Comparison of ENCODE assay signal across 36 cellular contexts in the genomic region with DNA sequence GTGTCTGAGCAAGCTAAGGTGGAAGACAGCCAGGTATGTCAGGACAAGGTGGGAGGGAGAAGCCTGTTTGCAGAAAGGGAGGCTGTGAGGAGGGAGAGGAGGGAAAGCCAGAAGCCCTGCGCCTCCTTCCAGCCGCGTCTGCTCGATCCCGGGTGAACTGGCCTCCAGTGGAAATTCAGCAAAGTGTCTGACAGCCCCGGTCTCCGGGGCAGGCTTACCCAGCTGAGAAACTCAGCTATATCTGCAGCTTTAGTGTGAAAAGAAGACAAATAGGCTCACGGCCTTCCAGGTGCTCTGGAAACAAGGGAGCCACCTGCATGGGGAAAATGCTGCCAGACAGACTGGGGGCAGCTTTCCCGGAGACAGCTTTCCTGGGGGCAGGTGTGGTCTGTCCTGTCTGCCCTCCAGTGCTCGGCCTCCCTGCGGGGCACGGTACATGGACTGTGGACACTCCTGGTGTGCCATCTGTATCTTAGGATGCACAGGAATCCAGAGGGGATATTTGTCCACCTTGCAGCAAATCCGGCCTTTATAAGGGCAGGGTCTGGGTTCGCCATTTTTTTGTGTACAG. TPM values are rescaled to one million over a fixed set of nuclear protein-coding genes. Genes with fewer than 3 reads are reported as not detected.
"Had no signal": no experiment of that assay in that cellular context is flagged by ENCODE, and none has a peak within 500 bp of the region (broad histone marks: within the 10 kb centered on the region; RNA-seq: fewer than 3 reads in every experiment).

No MANE protein-coding gene starts in this region.

- DNase-seq: activated CD4-positive, alpha-beta memory T cell treated with anti-CD3 and anti-CD28 coated beads, Interleukin-2, amount 10 ng/mL, durations not matched to agents 7 days and 5 days; activated CD4-positive, alpha-beta T cell treated with anti-CD3 and anti-CD28 coated beads for 1 hour; activated CD4-positive, alpha-beta T cell treated with anti-CD3 and anti-CD28 coated beads, Interleukin-2, amount 10 ng/mL, durations not matched to agents 7 days and 5 days; activated CD8-positive, alpha-beta memory T cell treated with anti-CD3 and anti-CD28 coated beads, Interleukin-2, amount 50 U/mL, for 48 hours; activated gamma-delta T cell; activated naive CD8-positive, alpha-beta T cell treated with anti-CD3 and anti-CD28 coated beads, Interleukin-2, amount 50 U/mL, for 24 hours; activated T-cell treated with anti-CD3 and anti-CD28 coated beads, Interleukin-2, amount 50 U/mL, for 24 hours; amygdala; cerebellar nuclear complex; dorsolateral prefrontal cortex; effector memory CD4-positive, alpha-beta T cell; head of caudate nucleus; hypothalamus; kidney glomerular epithelial cell; lower lobe of right lung; mesendoderm; nephron progenitor cell; pancreas; sigmoid colon; small intestine; stimulated activated CD4-positive, alpha-beta T cell treated with anti-CD3 and anti-CD28 coated beads, Interleukin-1b, Interleukin-23, amount 100 ng/mL, for 48 hours; stimulated activated naive B cell treated with anti-CD40 and anti-IgM and Interleukin-4, amounts not matched to agents 10 μg/mL and 1 μg/mL and 100 μg/mL, for 72 hours; stomach; T-helper 17 cell; T1000; thyroid gland; WERI-Rb-1 had no signal

- H3K36me3 Mint-ChIP-seq: activated naive CD4-positive, alpha-beta T cell treated with anti-CD3 and anti-CD28 coated beads, Interleukin-2, amount 50 U/mL, for 24 hours; stimulated activated naive B cell treated with anti-CD40 and anti-IgM and Interleukin-4, amounts not matched to agents 10 μg/mL and 1 μg/mL and 100 μg/mL, for 72 hours had no signal

- H3K27me3 ChIP-seq: pancreas, thyroid gland, vagina had no signal

- H3K27ac Mint-ChIP-seq: activated CD4-positive, alpha-beta memory T cell treated with anti-CD3 and anti-CD28 coated beads, Interleukin-2, amount 10 ng/mL, durations not matched to agents 7 days and 5 days; activated CD4-positive, alpha-beta T cell treated with anti-CD3 and anti-CD28 coated beads, Interleukin-2, amount 10 ng/mL, durations not matched to agents 7 days and 5 days; activated naive CD4-positive, alpha-beta T cell treated with anti-CD3 and anti-CD28 coated beads, Interleukin-2, amount 50 U/mL, for 24 hours; activated naive CD8-positive, alpha-beta T cell treated with anti-CD3 and anti-CD28 coated beads, Interleukin-2, amount 50 U/mL, for 24 hours; activated T-cell treated with anti-CD3 and anti-CD28 coated beads, Interleukin-2, amount 50 U/mL, for 24 hours; stimulated activated naive B cell treated with anti-CD40 and anti-IgM and Interleukin-4, amounts not matched to agents 10 μg/mL and 1 μg/mL and 100 μg/mL, for 72 hours; T-helper 17 cell had no signal

- H3K4me1 Mint-ChIP-seq: activated CD4-positive, alpha-beta memory T cell treated with anti-CD3 and anti-CD28 coated beads, Interleukin-2, amount 10 ng/mL, durations not matched to agents 7 days and 5 days; activated CD4-positive, alpha-beta T cell treated with anti-CD3 and anti-CD28 coated beads, Interleukin-2, amount 10 ng/mL, durations not matched to agents 7 days and 5 days; activated naive CD4-positive, alpha-beta T cell treated with anti-CD3 and anti-CD28 coated beads, Interleukin-2, amount 50 U/mL, for 24 hours; activated naive CD8-positive, alpha-beta T cell treated with anti-CD3 and anti-CD28 coated beads, Interleukin-2, amount 50 U/mL, for 24 hours; T-helper 17 cell had no signal

- H3K4me3 Mint-ChIP-seq: activated CD4-positive, alpha-beta memory T cell treated with anti-CD3 and anti-CD28 coated beads, Interleukin-2, amount 10 ng/mL, durations not matched to agents 7 days and 5 days; activated CD4-positive, alpha-beta T cell treated with anti-CD3 and anti-CD28 coated beads, Interleukin-2, amount 10 ng/mL, durations not matched to agents 7 days and 5 days; activated naive CD4-positive, alpha-beta T cell treated with anti-CD3 and anti-CD28 coated beads, Interleukin-2, amount 50 U/mL, for 24 hours; activated naive CD8-positive, alpha-beta T cell treated with anti-CD3 and anti-CD28 coated beads, Interleukin-2, amount 50 U/mL, for 24 hours; activated T-cell treated with anti-CD3 and anti-CD28 coated beads, Interleukin-2, amount 50 U/mL, for 24 hours; nephron progenitor cell; stimulated activated naive B cell treated with anti-CD40 and anti-IgM and Interleukin-4, amounts not matched to agents 10 μg/mL and 1 μg/mL and 100 μg/mL, for 72 hours; T-helper 17 cell had no signal

- FAIRE-seq: bronchial epithelial cell, pancreas, small intestine had no signal

- H3K4me3 ChIP-seq: coronary artery, dorsolateral prefrontal cortex, gastroesophageal sphincter, lower lobe of right lung, pancreas, psoas muscle, sigmoid colon, thyroid gland, upper lobe of left lung, vagina had no signal

- ATAC-seq: activated naive CD8-positive, alpha-beta T cell treated with anti-CD3 and anti-CD28 coated beads, Interleukin-2, amount 50 U/mL, for 24 hours; gastroesophageal sphincter; left lobe of liver; lower lobe of right lung; pancreas; psoas muscle; stimulated activated naive B cell treated with anti-CD40 and anti-IgM and Interleukin-4, amounts not matched to agents 10 μg/mL and 1 μg/mL and 100 μg/mL, for 72 hours; T-helper 17 cell had no signal

- H3K27ac ChIP-seq: coronary artery, dorsolateral prefrontal cortex, gastroesophageal sphincter, lower lobe of right lung, pancreas, psoas muscle, sigmoid colon, stomach, thyroid gland, upper lobe of left lung, vagina, WERI-Rb-1 had no signal

- H3K36me3 ChIP-seq: gastroesophageal sphincter, lower lobe of right lung, pancreas, sigmoid colon, thyroid gland, upper lobe of left lung, vagina, WERI-Rb-1 had no signal

- H3K9me3 Mint-ChIP-seq: activated CD4-positive, alpha-beta memory T cell treated with anti-CD3 and anti-CD28 coated beads, Interleukin-2, amount 10 ng/mL, durations not matched to agents 7 days and 5 days; activated CD4-positive, alpha-beta T cell treated with anti-CD3 and anti-CD28 coated beads, Interleukin-2, amount 10 ng/mL, durations not matched to agents 7 days and 5 days; activated naive CD4-positive, alpha-beta T cell treated with anti-CD3 and anti-CD28 coated beads, Interleukin-2, amount 50 U/mL, for 24 hours; activated naive CD8-positive, alpha-beta T cell treated with anti-CD3 and anti-CD28 coated beads, Interleukin-2, amount 50 U/mL, for 24 hours; activated T-cell treated with anti-CD3 and anti-CD28 coated beads, Interleukin-2, amount 50 U/mL, for 24 hours; nephron progenitor cell; stimulated activated naive B cell treated with anti-CD40 and anti-IgM and Interleukin-4, amounts not matched to agents 10 μg/mL and 1 μg/mL and 100 μg/mL, for 72 hours had no signal

- H3K9me3 ChIP-seq: gastroesophageal sphincter, lower lobe of right lung, pancreas, psoas muscle, sigmoid colon, stomach, thyroid gland, upper lobe of left lung, vagina had no signal

- H3K4me1 ChIP-seq: pancreas had no signal

RNA-seq across cellular contexts. Expression of a gene that starts 6.3 kb away (rescaled TPM):
- total RNA-seq: activated CD4-positive, alpha-beta memory T cell treated with anti-CD3 and anti-CD28 coated beads, Interleukin-2, amount 10 ng/mL, durations not matched to agents 7 days and 5 days; activated CD4-positive, alpha-beta T cell treated with anti-CD3 and anti-CD28 coated beads, Interleukin-2, amount 10 ng/mL, durations not matched to agents 7 days and 5 days; bronchial epithelial cell; fibroblast of lung; left lobe of liver; T-helper 17 cell had no signal
